In genomic region chr10:122062831-122063674, GRCh38 we compare ENCODE assay signal across 8 cellular contexts.
A peak's percentile ranks its signal among the peaks of the same experiment; 100 is the strongest.
DNase-seq lines count a peak whose midpoint lies in the region; ATAC-seq, FAIRE-seq and TF ChIP-seq lines count a peak whose summit lies in the region.

No MANE protein-coding gene starts in this region.

- H4K91ac ChIP-seq in H1 (replicated peaks; ENCODE audit: insufficient read length, low read length) (no peak overlapping the region), mesenchymal stem cell (ENCODE audit: low read length) (peak overlapping the region; percentile 91)

- H2BK120ac ChIP-seq in H1 (replicated peaks; ENCODE audit: low read depth, low read length), result no peak overlapping the region
- H2BK120ac ChIP-seq in mesenchymal stem cell (ENCODE audit: low read depth, low read length), result peak overlapping the region; percentile 68

- CTCF ChIA-PET in H1 (lab: Charles Lee; ENCODE audit: partially characterized antibody), result interaction anchor here (0.6 to 4.4 kb wide), 10 partner anchors 8 to 422 kb away, joined by 3 to 23 read pairs (median 4); no protein-coding TSS in a partner anchor

- no peak for TF ChIP-seq POLR2A in H1 (IDR thresholded peaks at IDR 0.05; ENCODE audit: control extremely low read depth in 1 of 2, low read depth in 2 of 2, low read length in 2 of 2)

- peak overlapping the region; percentile 55 for H3K27ac Mint-ChIP-seq in HFFc6
- no peak overlapping the region for H3K27ac Mint-ChIP-seq in T-helper 17 cell
- no peak overlapping the region for H3K27ac Mint-ChIP-seq in activated T-cell treated with anti-CD3 and anti-CD28 coated beads, Interleukin-2, amount 50 U/mL, for 72 hours
- no peak overlapping the region for H3K27ac Mint-ChIP-seq in activated naive CD8-positive, alpha-beta T cell treated with anti-CD3 and anti-CD28 coated beads, Interleukin-2, amount 50 U/mL, for 24 hours

- POLR2A ChIA-PET in H1 (lab: Charles Lee; ENCODE audit: partially characterized antibody), result interaction anchor here (0.7 to 1.6 kb wide), 2 partner anchors 50 to 209 kb away, joined by 3 to 5 read pairs; no protein-coding TSS in a partner anchor

- H2BK15ac ChIP-seq in H1 (ENCODE audit: low read length) (0 out of 2 replicates have a peak overlapping the region, but pooled peaks have one; percentile 61), mesenchymal stem cell (ENCODE audit: low read depth, poor library complexity, severe bottlenecking) (peak overlapping the region; percentile 82)

- H3K18ac ChIP-seq in H1 (ENCODE audit: extremely low read depth, low read length), result no peak overlapping the region
- H3K18ac ChIP-seq in mesenchymal stem cell (ENCODE audit: low read depth in 1 of 2, low read length in 2 of 2), result peak overlapping the region; percentile 90 to 98

- H3K23ac ChIP-seq in H1 (ENCODE audit: insufficient read length) (no peak overlapping the region), mesenchymal stem cell (ENCODE audit: low read length in 2 of 2) (no peak overlapping the region)

- no peaks in the 10 kb centered on the region for H3K79me2 ChIP-seq in H1 (ENCODE audit: control insufficient read depth in 1 of 2, insufficient read depth in 2 of 2, low read length in 2 of 2)

- 0 out of 2 replicates have a peak overlapping the region, but pooled peaks have one; percentile 32 for H2BK20ac ChIP-seq in H1 (ENCODE audit: low read length)

- H3K79me1 ChIP-seq in H1 (ENCODE audit: low read depth, low read length) (no peaks in the 10 kb centered on the region), mesenchymal stem cell (replicated peaks; ENCODE audit: low read length, poor library complexity, severe bottlenecking) (no peaks in the 10 kb centered on the region)

- H3K56ac ChIP-seq in H1 (replicated peaks; ENCODE audit: insufficient read length, low read depth, low read length), result no peak overlapping the region

- H2AK5ac ChIP-seq in H1 (ENCODE audit: low read depth, low read length) (no peak overlapping the region), mesenchymal stem cell (ENCODE audit: low read length, severe bottlenecking) (peak overlapping the region; percentile 79)

- H3K4me1 Mint-ChIP-seq in HFFc6 (ENCODE audit: low read depth) (peaks cover 22% of the 10 kb centered on the region), T-helper 17 cell (no peaks in the 10 kb centered on the region)
- no peaks in the 10 kb centered on the region for H3K4me1 Mint-ChIP-seq in activated T-cell treated with anti-CD3 and anti-CD28 coated beads, Interleukin-2, amount 50 U/mL, for 72 hours (ENCODE audit: low read depth)
- H3K4me1 Mint-ChIP-seq in activated naive CD8-positive, alpha-beta T cell treated with anti-CD3 and anti-CD28 coated beads, Interleukin-2, amount 50 U/mL, for 24 hours, result no peaks in the 10 kb centered on the region

- H3K27me3 Mint-ChIP-seq in HFFc6 (ENCODE audit: insufficient read depth), result no peaks in the 10 kb centered on the region; the same call in 1 of the 2 replicates
- peaks cover 12% of the 10 kb centered on the region for H3K27me3 Mint-ChIP-seq in T-helper 17 cell
- peaks cover 6% of the 10 kb centered on the region for H3K27me3 Mint-ChIP-seq in activated T-cell treated with anti-CD3 and anti-CD28 coated beads, Interleukin-2, amount 50 U/mL, for 72 hours (ENCODE audit: low read depth)
- peaks cover 1% of the 10 kb centered on the region for H3K27me3 Mint-ChIP-seq in activated naive CD8-positive, alpha-beta T cell treated with anti-CD3 and anti-CD28 coated beads, Interleukin-2, amount 50 U/mL, for 24 hours

- peak overlapping the region; percentile 18 for H3K4me3 Mint-ChIP-seq in HFFc6
- H3K4me3 Mint-ChIP-seq in T-helper 17 cell, result no peak overlapping the region
- no peak overlapping the region for H3K4me3 Mint-ChIP-seq in activated T-cell treated with anti-CD3 and anti-CD28 coated beads, Interleukin-2, amount 50 U/mL, for 72 hours
- no peak overlapping the region for H3K4me3 Mint-ChIP-seq in activated naive CD8-positive, alpha-beta T cell treated with anti-CD3 and anti-CD28 coated beads, Interleukin-2, amount 50 U/mL, for 24 hours

- TF ChIP-seq RAD21 in H1 (IDR thresholded peaks at IDR 0.05 in 1 of 2, conservative IDR thresholded peaks at IDR 0.05 in 1 of 2; ENCODE audit: low read depth in 2 of 2, low read length in 2 of 2), result no peak

- H3K4me1 ChIP-seq in NT2/D1 (ENCODE audit: insufficient read depth, insufficient read length), result peaks cover 6% of the 10 kb centered on the region
- peaks cover 0 to 7% (median 3%) of the 10 kb centered on the region in 4 experiments; a peak in 4 of 7 replicates for H3K4me1 ChIP-seq in H1 (replicated peaks in 1 of 4; ENCODE audit: control insufficient read depth in 3 of 4, insufficient read depth in 4 of 4, low read length in 3 of 4)
- peaks cover 9% of the 10 kb centered on the region for H3K4me1 ChIP-seq in mesenchymal stem cell (ENCODE audit: control insufficient read depth, insufficient read depth, low read depth, low read length)
- H3K4me1 ChIP-seq in aorta (ENCODE audit: control insufficient read depth in 1 of 2, insufficient read depth in 2 of 2, low read length in 2 of 2), result peaks cover 0 to 3% of the 10 kb centered on the region in 2 donors

- no peaks in the 10 kb centered on the region for H3K9me3 Mint-ChIP-seq in HFFc6
- H3K9me3 Mint-ChIP-seq in activated T-cell treated with anti-CD3 and anti-CD28 coated beads, Interleukin-2, amount 50 U/mL, for 72 hours, result no peaks in the 10 kb centered on the region
- H3K9me3 Mint-ChIP-seq in activated naive CD8-positive, alpha-beta T cell treated with anti-CD3 and anti-CD28 coated beads, Interleukin-2, amount 50 U/mL, for 24 hours, result no peaks in the 10 kb centered on the region

- H3K27me3 ChIP-seq in NT2/D1 (ENCODE audit: insufficient read depth, insufficient read length), result no peaks in the 10 kb centered on the region
- H3K27me3 ChIP-seq in H1 (replicated peaks in 1 of 4; ENCODE audit: control insufficient read depth in 3 of 4, extremely low read depth in 1 of 4, insufficient read depth in 3 of 4, low read length in 3 of 4), result no peaks in the 10 kb centered on the region; a peak in 1 of 7 replicates
- no peaks in the 10 kb centered on the region for H3K27me3 ChIP-seq in mesenchymal stem cell (ENCODE audit: control insufficient read depth in 1 of 2, insufficient read depth in 1 of 2, low read length in 2 of 2)
- no peaks in the 10 kb centered on the region for H3K27me3 ChIP-seq in aorta (ENCODE audit: control insufficient read depth in 1 of 2, insufficient read depth in 2 of 2, low read length in 1 of 2)

- H2AFZ ChIP-seq in H1 (ENCODE audit: low read length) (peak overlapping the region; percentile 96), mesenchymal stem cell (ENCODE audit: low read depth, low read length) (no peak overlapping the region)

- H4K20me1 ChIP-seq in H1 (replicated peaks in 1 of 2; ENCODE audit: control insufficient read depth in 1 of 2, insufficient read depth in 2 of 2, low read length in 2 of 2), result no peaks in the 10 kb centered on the region

- intact Hi-C loops in aorta (cut with DNase I), result no loop called here

- TF ChIP-seq CTCF in HFFc6 (IDR thresholded peaks at IDR 0.05) (no peak), H1 (IDR thresholded peaks at IDR 0.05; ENCODE audit: control extremely low read depth in 1 of 3, insufficient read depth in 1 of 3, low read depth in 1 of 3, low read length in 3 of 3) (no peak)

- no peak for TF ChIP-seq EP300 in H1 (IDR thresholded peaks at IDR 0.05; ENCODE audit: borderline replicate concordance in 1 of 2, low read depth in 2 of 2, low read length in 2 of 2)

- H3K23me2 ChIP-seq in H1 (ENCODE audit: low read depth, low read length), result no peaks in the 10 kb centered on the region

- H4K8ac ChIP-seq in H1 (ENCODE audit: extremely low read depth, insufficient read depth, low read length), result no peak overlapping the region
- peak overlapping the region; percentile 88 for H4K8ac ChIP-seq in mesenchymal stem cell (ENCODE audit: low read length)

- H3K9me3 ChIP-seq in NT2/D1 (ENCODE audit: insufficient read depth, low read length) (no peaks in the 10 kb centered on the region), H1 (ENCODE audit: insufficient read depth in 2 of 2, low read depth in 1 of 2, low read length in 1 of 2) (no peaks in the 10 kb centered on the region), mesenchymal stem cell (ENCODE audit: control insufficient read depth, low read length) (no peaks in the 10 kb centered on the region), aorta (ENCODE audit: control insufficient read depth, low read length) (no peaks in the 10 kb centered on the region), T-helper 17 cell (ENCODE audit: control insufficient read depth, low read length, poor library complexity, severe bottlenecking) (no peaks in the 10 kb centered on the region)

- no peaks in the 10 kb centered on the region for H3K36me3 Mint-ChIP-seq in HFFc6 (ENCODE audit: low read depth)
- H3K36me3 Mint-ChIP-seq in T-helper 17 cell (ENCODE audit: low read depth), result no peaks in the 10 kb centered on the region
- no peaks in the 10 kb centered on the region for H3K36me3 Mint-ChIP-seq in activated T-cell treated with anti-CD3 and anti-CD28 coated beads, Interleukin-2, amount 50 U/mL, for 72 hours (ENCODE audit: insufficient read depth in 2 of 2)
- H3K36me3 Mint-ChIP-seq in activated naive CD8-positive, alpha-beta T cell treated with anti-CD3 and anti-CD28 coated beads, Interleukin-2, amount 50 U/mL, for 24 hours (ENCODE audit: low read depth), result no peaks in the 10 kb centered on the region

- H4K5ac ChIP-seq in H1 (ENCODE audit: insufficient read length, low read depth, low read length), result no peak overlapping the region

- H2BK5ac ChIP-seq in H1 (ENCODE audit: low read depth, low read length) (no peak overlapping the region), mesenchymal stem cell (ENCODE audit: low read depth, low read length, poor library complexity, severe bottlenecking) (no peak overlapping the region)

- H3K14ac ChIP-seq in H1 (ENCODE audit: insufficient read length), result no peak overlapping the region
- no peak overlapping the region for H3K14ac ChIP-seq in mesenchymal stem cell (ENCODE audit: low read length in 2 of 2)

- ATAC-seq in aorta (ENCODE audit: low FRiP score), result peak; percentile 94
- ATAC-seq in T-helper 17 cell, result no peak
- no peak for ATAC-seq in activated T-cell treated with anti-CD3 and anti-CD28 coated beads, Interleukin-2, amount 50 U/mL, for 72 hours (replicated peaks in 1 of 2)
- ATAC-seq in activated naive CD8-positive, alpha-beta T cell treated with anti-CD3 and anti-CD28 coated beads, Interleukin-2, amount 50 U/mL, for 24 hours, result no peak

- H3K27ac ChIP-seq in H1 (ENCODE audit: low read depth, low read length) (peak overlapping the region; percentile 47; the same call in 1 of the 2 replicates), mesenchymal stem cell (ENCODE audit: low read length, poor library complexity, severe bottlenecking) (no peak overlapping the region), aorta (ENCODE audit: low read depth in 1 of 2, low read length in 2 of 2) (peak overlapping the region; percentile 0 to 30)

- H2BK12ac ChIP-seq in H1 (ENCODE audit: low read depth, low read length) (0 out of 2 replicates have a peak overlapping the region, but pooled peaks have one; percentile 50), mesenchymal stem cell (ENCODE audit: low read length in 2 of 2) (peak overlapping the region; percentile 91 to 100)

- H3K4me3 ChIP-seq in NT2/D1 (ENCODE audit: insufficient read length, low read depth) (no peak overlapping the region), H1 (ENCODE audit: extremely low read depth in 1 of 4, insufficient read depth in 2 of 4, low read depth in 3 of 4, low read length in 4 of 4) (no peak overlapping the region), mesenchymal stem cell (ENCODE audit: insufficient read depth in 1 of 2, low read depth in 1 of 2, low read length in 2 of 2) (peak overlapping the region in 1 of 2 experiments; percentile 0), aorta (ENCODE audit: low read length in 2 of 2) (no peak overlapping the region)

- DNase-seq in HFFc6 (peak; percentile 85), NT2/D1 (ENCODE audit: low read depth, low spot score) (peak; percentile 57), H1 (ENCODE audit: low read depth in 1 of 2, low spot score in 2 of 2) (peak in 1 of 2 experiments; percentile 50), mesenchymal stem cell (peak; percentile 97), aorta (peak; percentile 82 to 87), T-helper 17 cell (no peak)
- DNase-seq in activated T-cell treated with anti-CD3 and anti-CD28 coated beads, Interleukin-2, amount 50 U/mL, for 72 hours, result no peak
- DNase-seq in activated naive CD8-positive, alpha-beta T cell treated with anti-CD3 and anti-CD28 coated beads, Interleukin-2, amount 50 U/mL, for 24 hours, result no peak

- H3K9ac ChIP-seq in NT2/D1 (ENCODE audit: insufficient read length, low read depth) (no peak overlapping the region), H1 (replicated peaks in 1 of 4; ENCODE audit: extremely low read depth in 1 of 4, low read depth in 3 of 4, low read length in 3 of 4) (peak overlapping the region in 2 of 4 experiments; percentile 4 to 6; a peak in 1 of 7 replicates), mesenchymal stem cell (ENCODE audit: low read length) (peak overlapping the region; percentile 76)

- H3K36me3 ChIP-seq in NT2/D1 (ENCODE audit: insufficient read depth, insufficient read length, low read length) (no peaks in the 10 kb centered on the region), H1 (ENCODE audit: control insufficient read depth in 2 of 4, insufficient read depth in 4 of 4, low read length in 3 of 4) (no peaks in the 10 kb centered on the region), mesenchymal stem cell (ENCODE audit: control insufficient read depth in 1 of 2, insufficient read depth in 2 of 2, low read depth in 1 of 2, low read length in 2 of 2) (no peaks in the 10 kb centered on the region), aorta (ENCODE audit: control insufficient read depth in 1 of 2, insufficient read depth in 2 of 2, low read length in 1 of 2) (no peaks in the 10 kb centered on the region)

- H3K4ac ChIP-seq in H1 (replicated peaks; ENCODE audit: insufficient read length, low read depth, low read length) (no peak overlapping the region), mesenchymal stem cell (ENCODE audit: low read depth in 1 of 2, low read length in 2 of 2) (peak overlapping the region; percentile 61 to 99)

- peak; percentile 55 for FAIRE-seq in H1 (lab: Jason Lieb, UNC)

- WGBS in H1 (ENCODE audit: extremely low coverage in 1 of 2, insufficient coverage in 1 of 2, insufficient read length in 1 of 2, insufficient replicate concordance in 2 of 2, low coverage in 1 of 2, low lambda C conversion rate in 2 of 2, missing lambda C conversion rate in 1 of 2), 2 experiments, result 66% methylated on average over 13 of the region's 13 CpGs; no CpG with 5 or more reads in 1 of the 2 experiments
- WGBS in mesenchymal stem cell, result 25% methylated on average over 11 of the region's 13 CpGs
- WGBS in aorta, 2 donors, result 22 to 27% methylated on average over 13 of the region's 13 CpGs

- H3K4me2 ChIP-seq in H1 (ENCODE audit: insufficient read depth in 1 of 2, low read depth in 2 of 2, low read length in 2 of 2) (peak overlapping the region in 1 of 2 experiments; percentile 12; a peak in 1 of 4 replicates), mesenchymal stem cell (ENCODE audit: low read length, poor library complexity, severe bottlenecking) (no peak overlapping the region)

Comparison
In these comparisons a context has a peak if more than half of its experiments do, and no peak if none do; other contexts are left out.
1. DNase-seq: peak in HFFc6 (single experiment), NT2/D1 (single experiment), mesenchymal stem cell (single experiment) and aorta (2 of 2); none in T-helper 17 cell (0 of 3), activated T-cell treated with anti-CD3 and anti-CD28 coated beads, Interleukin-2, amount 50 U/mL, for 72 hours (0 of 2) and activated naive CD8-positive, alpha-beta T cell treated with anti-CD3 and anti-CD28 coated beads, Interleukin-2, amount 50 U/mL, for 24 hours (single experiment).